Comparison of ENCODE assay signal across 8 cellular contexts in the genomic region with DNA sequence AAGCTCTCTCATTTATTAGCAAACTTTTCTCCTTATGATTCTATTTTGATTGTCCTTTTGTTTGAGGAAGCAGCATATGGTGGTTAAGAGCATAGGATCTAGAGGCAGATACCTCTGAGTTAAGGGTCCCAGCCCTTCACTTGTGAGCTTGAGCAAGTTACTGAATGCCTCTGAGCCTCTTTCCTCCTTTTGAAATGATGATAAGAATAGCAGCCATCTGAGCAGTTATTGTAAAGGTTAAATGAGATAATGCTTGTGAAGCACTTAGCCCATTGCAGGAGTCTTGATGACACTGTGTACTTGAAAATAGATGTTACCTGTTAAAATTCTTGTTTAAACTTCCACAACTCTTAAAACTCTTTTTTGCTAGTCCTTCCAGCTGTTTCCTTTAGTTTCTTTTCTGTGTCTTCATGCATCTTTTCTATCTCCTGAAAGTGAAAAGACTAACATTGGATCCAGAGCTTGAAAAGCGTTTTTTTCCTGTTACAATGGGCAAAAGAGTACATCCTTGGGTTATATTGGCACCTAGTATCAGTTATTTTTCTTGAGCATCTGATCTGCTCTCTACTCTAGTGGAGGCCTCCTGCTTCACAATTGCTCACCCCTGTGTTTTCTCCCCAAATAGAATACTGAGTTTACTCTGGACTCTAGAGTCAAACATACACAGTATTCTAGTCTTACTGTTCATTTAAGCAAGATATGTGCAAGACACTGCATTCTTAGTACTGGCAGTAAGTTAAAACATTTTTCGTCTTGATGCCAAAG. TPM values are rescaled to one million over a fixed set of nuclear protein-coding genes. Genes with fewer than 3 reads are reported as not detected.
DNase-seq lines count a peak whose midpoint lies in the region; ATAC-seq and TF ChIP-seq lines count a peak whose summit lies in the region.

No MANE protein-coding gene starts in this region.

- no peak overlapping the region for H3K27ac ChIP-seq in SU-DHL-6 (ENCODE audit: low read depth, low read length)

- H3K79me2 ChIP-seq in SU-DHL-6 (ENCODE audit: insufficient read depth, low read length): peaks cover 80% of the 10 kb centered on the region

- peak overlapping the region; percentile 97 for H3K27ac Mint-ChIP-seq in stimulated activated effector memory CD8-positive, alpha-beta T cell treated with anti-CD3 and anti-CD28 coated beads, Interleukin-12 subunit alpha, Interleukin-12 subunit beta, amount 100 ng/mL, for 72 hours

- H4K20me1 ChIP-seq in SU-DHL-6 (ENCODE audit: low read depth, low read length): peaks cover 65% of the 10 kb centered on the region

- H3K9me3 Mint-ChIP-seq in stimulated activated effector memory CD8-positive, alpha-beta T cell treated with anti-CD3 and anti-CD28 coated beads, Interleukin-12 subunit alpha, Interleukin-12 subunit beta, amount 100 ng/mL, for 72 hours: no peaks in the 10 kb centered on the region

- no peaks in the 10 kb centered on the region for H3K9me2 ChIP-seq in SU-DHL-6 (replicated peaks; ENCODE audit: insufficient read depth, low read length)

- H3K4me3 Mint-ChIP-seq in stimulated activated effector memory CD8-positive, alpha-beta T cell treated with anti-CD3 and anti-CD28 coated beads, Interleukin-12 subunit alpha, Interleukin-12 subunit beta, amount 100 ng/mL, for 72 hours: peak overlapping the region; percentile 92

- peak overlapping the region; percentile 99 for H3K4me3 ChIP-seq in SU-DHL-6 (ENCODE audit: insufficient read depth, low read length, poor library complexity, severe bottlenecking)
- H3K4me3 ChIP-seq in fibroblast of villous mesenchyme (ENCODE audit: low read depth, low read length): peak overlapping the region; percentile 87

- H2AFZ ChIP-seq in SU-DHL-6 (ENCODE audit: low read depth, low read length, severe bottlenecking): no peak overlapping the region

- TF ChIP-seq CTCF in SU-DHL-6 (IDR thresholded peaks at IDR 0.05; ENCODE audit: insufficient read depth, low read length, poor library complexity, severe bottlenecking) (no peak), fibroblast of villous mesenchyme (IDR thresholded peaks at IDR 0.05; ENCODE audit: insufficient read depth, low read depth, low read length) (no peak)

- peaks cover 88% of the 10 kb centered on the region for H3K36me3 Mint-ChIP-seq in stimulated activated effector memory CD8-positive, alpha-beta T cell treated with anti-CD3 and anti-CD28 coated beads, Interleukin-12 subunit alpha, Interleukin-12 subunit beta, amount 100 ng/mL, for 72 hours

- H3F3A ChIP-seq in SU-DHL-6 (ENCODE audit: insufficient read depth): peaks cover 6% of the 10 kb centered on the region; the same call in 1 of the 2 replicates

- DNase-seq in NCI-H82 (lab: John Stamatoyannopoulos, UW) (peak; percentile 26), NCI-H82 treated with DMSO at 0.1 percent for 48 hours (lab: John Stamatoyannopoulos, UW; ENCODE audit: unreplicated experiment) (no peak), fibroblast of villous mesenchyme (ENCODE audit: low read depth) (no peak), germinal center (ENCODE audit: low spot score) (no peak), NCI-H1436 (lab: John Stamatoyannopoulos, UW) (no peak)
- no peak for DNase-seq in stimulated activated effector memory CD8-positive, alpha-beta T cell treated with anti-CD3 and anti-CD28 coated beads, Interleukin-12 subunit alpha, Interleukin-12 subunit beta, amount 100 ng/mL, for 72 hours (ENCODE audit: low spot score in 2 of 2)

- peaks cover 19% of the 10 kb centered on the region for H3K36me3 ChIP-seq in SU-DHL-6 (ENCODE audit: low read length)

- H3K27me3 ChIP-seq in SU-DHL-6 (ENCODE audit: low read length): no peaks in the 10 kb centered on the region

- H3K4me1 Mint-ChIP-seq in stimulated activated effector memory CD8-positive, alpha-beta T cell treated with anti-CD3 and anti-CD28 coated beads, Interleukin-12 subunit alpha, Interleukin-12 subunit beta, amount 100 ng/mL, for 72 hours: peaks cover 43% of the 10 kb centered on the region

- peak overlapping the region; percentile 87; the same call in 1 of the 2 replicates for H3K9ac ChIP-seq in SU-DHL-6 (ENCODE audit: low read length)

- no peak for ATAC-seq in stimulated activated effector memory CD8-positive, alpha-beta T cell treated with anti-CD3 and anti-CD28 coated beads, Interleukin-12 subunit alpha, Interleukin-12 subunit beta, amount 100 ng/mL, for 72 hours
- ATAC-seq in HG02970 (IDR thresholded peaks at IDR 0.05; ENCODE audit: low FRiP score, unreplicated experiment): no peak

- H3K9me3 ChIP-seq in SU-DHL-6 (ENCODE audit: insufficient read depth, low read length): no peaks in the 10 kb centered on the region

- peak overlapping the region; percentile 73 for H3K4me2 ChIP-seq in SU-DHL-6 (ENCODE audit: low read depth, low read length, poor library complexity, severe bottlenecking)

RNA-seq across cellular contexts. Expression of a gene that starts 3.1 kb away (rescaled TPM):
- 395 and 671 TPM in 2 replicates for total RNA-seq in fibroblast of villous mesenchyme
